ENCODE assay signal across 8 cellular contexts in genomic region chr9:69120380-69121154, GRCh38. TPM values are rescaled to one million over a fixed set of nuclear protein-coding genes. Genes with fewer than 3 reads are reported as not detected.
DNase-seq lines count a peak whose midpoint lies in the region; ATAC-seq and TF ChIP-seq lines count a peak whose summit lies in the region.

No MANE protein-coding gene starts in this region.

- H3K9me3 ChIP-seq in HCT116 (ENCODE audit: control insufficient read depth in 1 of 2, insufficient read depth in 1 of 2, low read depth in 1 of 2, low read length in 2 of 2) (no peaks in the 10 kb centered on the region), muscle layer of colon (ENCODE audit: low read length) (no peaks in the 10 kb centered on the region)

- H3K79me2 ChIP-seq in HCT116 (ENCODE audit: insufficient read depth, low read length): peaks cover 21% of the 10 kb centered on the region

- H3K27ac Mint-ChIP-seq in CD14-positive monocyte: no peak overlapping the region

- no peak for DNase-seq in CD14-positive monocyte (ENCODE audit: low spot score)
- peak; percentile 83 for DNase-seq in HCT116 (ENCODE audit: low read depth, low spot score)
- peak; percentile 98 for DNase-seq in RWPE1 (ENCODE audit: low spot score)
- peak; percentile 91 for DNase-seq in epithelial cell of esophagus (ENCODE audit: low read depth)
- no peak for DNase-seq in cerebellar cortex (ENCODE audit: low spot score)
- no peak for DNase-seq in NCI-H2171 treated with DMSO at 0.1 percent for 48 hours (lab: John Stamatoyannopoulos, UW)

- CTCF ChIA-PET in HCT116 (lab: Charles Lee): interaction anchor here (1.5 kb wide), 1 partner anchor 67 kb away, joined by 4 read pairs; no protein-coding TSS in a partner anchor
- CTCF ChIA-PET in RWPE1 (lab: Yijun Ruan, JAX): interaction anchor here (0.6 to 1.1 kb wide), 6 partner anchors 14 to 103 kb away, joined by 3 to 6 read pairs (median 3); partner anchors contain the start of gene TJP2

- no peaks in the 10 kb centered on the region for H3K27me3 ChIP-seq in HCT116 (ENCODE audit: insufficient read depth, low read length)
- H3K27me3 ChIP-seq in muscle layer of colon (ENCODE audit: control insufficient read depth in 1 of 2, insufficient read depth in 2 of 2, low read length in 2 of 2): no peaks in the 10 kb centered on the region

- H3K27ac ChIP-seq in HCT116 (ENCODE audit: low read depth, low read length) (peak overlapping the region; percentile 100), RWPE1 (peak overlapping the region; percentile 95), muscle layer of colon (ENCODE audit: low read depth, low read length) (no peak overlapping the region)

- TSS peak; percentile 51 for BruUV-seq in HCT116 (replicated peaks; lab: Mats Ljungman, UMichigan)

- POLR2A ChIA-PET in HCT116 (lab: Charles Lee) (interaction anchor here (1.6 kb wide), 1 partner anchor 10 kb away, joined by 5 read pairs; no protein-coding TSS in a partner anchor), RWPE1 (lab: Yijun Ruan, JAX; ENCODE audit: low non-redundant PET) (interaction anchor here (0.9 kb wide), 1 partner anchor 60 kb away, joined by 4 read pairs; no protein-coding TSS in a partner anchor)

- peaks cover 0 to 2% of the 10 kb centered on the region in 2 donors for H3K36me3 Mint-ChIP-seq in CD14-positive monocyte

- no peak for TF ChIP-seq CTCF in CD14-positive monocyte (IDR thresholded peaks at IDR 0.05)
- no peak for TF ChIP-seq CTCF in HCT116 (IDR thresholded peaks at IDR 0.05 in 2 of 3, conservative IDR thresholded peaks at IDR 0.05 in 1 of 3; ENCODE audit: borderline replicate concordance in 1 of 3, insufficient read depth in 1 of 3, low read depth in 2 of 3, low read length in 2 of 3)
- no peak for TF ChIP-seq CTCF in RWPE1 (conservative IDR thresholded peaks at IDR 0.05; ENCODE audit: low read depth)
- no peak for TF ChIP-seq CTCF in epithelial cell of esophagus (IDR thresholded peaks at IDR 0.05; ENCODE audit: insufficient read depth, low read depth, low read length, missing control alignments)

- H3K9me3 Mint-ChIP-seq in CD14-positive monocyte: peaks cover 0 to 10% (median 0%) of the 10 kb centered on the region in 7 donors

- intact Hi-C loops in CD14-positive monocyte (cut with micrococcal nuclease): no loop called here
- intact Hi-C loops in HCT116 (cut with micrococcal nuclease): loop anchor here (1.0 to 10.0 kb wide), 3 partner anchors 66 to 86 kb away; partner anchors contain the start of gene FXN

- H3K4me2 ChIP-seq in HCT116 (ENCODE audit: low read length): peak overlapping the region; percentile 85

- H3K4me1 ChIP-seq in HCT116 (ENCODE audit: control insufficient read depth in 1 of 2, insufficient read depth in 2 of 2, low read length in 2 of 2): peaks cover 22 to 49% of the 10 kb centered on the region in 2 experiments
- H3K4me1 ChIP-seq in muscle layer of colon (ENCODE audit: insufficient read depth, low read length): peaks cover 6% of the 10 kb centered on the region

- peak overlapping the region; percentile 78 to 89 for H3K4me3 Mint-ChIP-seq in CD14-positive monocyte

- no peaks in the 10 kb centered on the region for H4K20me1 ChIP-seq in HCT116 (ENCODE audit: insufficient read depth)

- H2AFZ ChIP-seq in HCT116 (ENCODE audit: low read depth, low read length, poor library complexity, severe bottlenecking): peak overlapping the region; percentile 68

- H3K36me3 ChIP-seq in HCT116 (ENCODE audit: control insufficient read depth in 1 of 2, insufficient read depth in 2 of 2, low read length in 2 of 2): no peaks in the 10 kb centered on the region
- H3K36me3 ChIP-seq in muscle layer of colon (ENCODE audit: insufficient read depth, low read length): no peaks in the 10 kb centered on the region

- no peaks in the 10 kb centered on the region for H3K9me2 ChIP-seq in HCT116 (ENCODE audit: insufficient read depth)

- peaks cover 15% of the 10 kb centered on the region for H3K4me1 Mint-ChIP-seq in CD14-positive monocyte

- RAD21 ChIA-PET in HCT116 (lab: Charles Lee; ENCODE audit: low non-redundant PET in 1 of 2, low total read pairs in 2 of 2, uncharacterized antibody in 2 of 2, unreplicated experiment in 2 of 2): interaction anchor here in 1 of 2 experiments (0.8 kb wide), 1 partner anchor 67 kb away, joined by 3 read pairs; no protein-coding TSS in a partner anchor

- H3K9ac ChIP-seq in HCT116 (ENCODE audit: low read length) (peak overlapping the region; percentile 70), muscle layer of colon (ENCODE audit: low read length) (no peak overlapping the region)

- ATAC-seq in HCT116 (peak; percentile 80), GM18502 (IDR thresholded peaks at IDR 0.05; ENCODE audit: poor library complexity, unreplicated experiment) (no peak)

- peak; percentile 33; the same call in 1 of the 2 replicates for TF ChIP-seq RAD21 in HCT116 (IDR thresholded peaks at IDR 0.05; ENCODE audit: low read depth)

- peaks cover 9 to 26% (median 22%) of the 10 kb centered on the region in 3 donors for H3K27me3 Mint-ChIP-seq in CD14-positive monocyte (ENCODE audit: low read depth in 3 of 3)

- H3K4me3 ChIP-seq in HCT116 (replicated peaks in 1 of 2; ENCODE audit: low read depth in 1 of 2, low read length in 2 of 2) (peak overlapping the region; percentile 75 to 85), epithelial cell of esophagus (ENCODE audit: low read length) (peak overlapping the region; percentile 85), muscle layer of colon (ENCODE audit: low read depth in 1 of 2, low read length in 2 of 2) (peak overlapping the region; percentile 72 to 94)

- no peak for TF ChIP-seq POLR2A in HCT116 (IDR thresholded peaks at IDR 0.05; ENCODE audit: borderline replicate concordance, extremely low read depth, insufficient read depth, insufficient read length)

TF ChIP-seq in HCT116, 20 proteins besides CTCF, POLR2A, EP300 and RAD21 (continues in another document):
- TF ChIP-seq ZFX (IDR thresholded peaks at IDR 0.05) (no peak), CBX3 (IDR thresholded peaks at IDR 0.05; ENCODE audit: low read depth) (peak; percentile 60; the same call in 1 of the 2 replicates), EZH2 (IDR thresholded peaks at IDR 0.05) (no peak), JUND (IDR thresholded peaks at IDR 0.05) (peak; percentile 64), TCF7L2 (IDR thresholded peaks at IDR 0.05; ENCODE audit: borderline replicate concordance, extremely low read depth, insufficient read depth, insufficient read length) (no peak), SRF (IDR thresholded peaks at IDR 0.05; ENCODE audit: low read depth) (no peak), YY1 (IDR thresholded peaks at IDR 0.05; ENCODE audit: extremely low read depth, insufficient replicate concordance, low read depth, low read length) (peak; percentile 27), ELF1 (IDR thresholded peaks at IDR 0.05; ENCODE audit: borderline replicate concordance, low read depth) (no peak; the same call in 1 of the 2 replicates), SP1 (IDR thresholded peaks at IDR 0.05; ENCODE audit: low read depth) (peak; percentile 89), ZBTB33 (IDR thresholded peaks at IDR 0.05; ENCODE audit: extremely low read depth, insufficient replicate concordance, low read length) (peak; percentile 62), CEBPB (IDR thresholded peaks at IDR 0.05; ENCODE audit: low read depth) (peak; percentile 25; the same call in 1 of the 2 replicates), REST (IDR thresholded peaks at IDR 0.05; ENCODE audit: low read depth) (no peak), ZNF274 (IDR thresholded peaks at IDR 0.05; ENCODE audit: low read depth, low read length) (no peak)
- TF ChIP-seq, protein P1, sequence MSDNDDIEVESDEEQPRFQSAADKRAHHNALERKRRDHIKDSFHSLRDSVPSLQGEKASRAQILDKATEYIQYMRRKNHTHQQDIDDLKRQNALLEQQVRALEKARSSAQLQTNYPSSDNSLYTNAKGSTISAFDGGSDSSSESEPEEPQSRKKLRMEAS (IDR thresholded peaks at IDR 0.05): peak; percentile 64

RNA-seq across cellular contexts. Expression of gene TJP2, which starts 53.5 kb away (rescaled TPM):
- 10 to 100 TPM in 1 of 2 donors, 1 to 10 TPM in 1; 8.0 to 17.8 TPM for polyA plus RNA-seq in CD14-positive monocyte
- total RNA-seq in HCT116 (2021; ENCODE audit: unreplicated experiment): 39.7 TPM
- 23.4 and 25.8 TPM in 2 replicates for polyA plus RNA-seq in HCT116 (2012)

Comparison
In these comparisons a context has a peak if more than half of its experiments do, and no peak if none do; other contexts are left out.
1. DNase-seq: peak in HCT116 (single experiment), RWPE1 (single experiment) and epithelial cell of esophagus (single experiment); none in CD14-positive monocyte (single experiment), cerebellar cortex (single experiment) and NCI-H2171 treated with DMSO at 0.1 percent for 48 hours (single experiment).
2. Peak in every context shown above with its lines, with median percentiles within 50 percentile points of each other: H3K4me3 ChIP-seq.